8 cellular contexts compared by ENCODE assay signal in genomic region chrX:120452131-120452530, GRCh38. TPM values are rescaled to one million over a fixed set of nuclear protein-coding genes. Genes with fewer than 3 reads are reported as not detected.
DNase-seq lines count a peak whose midpoint lies in the region; ATAC-seq and TF ChIP-seq lines count a peak whose summit lies in the region.

No MANE protein-coding gene starts in this region.

- H3K27me3 Mint-ChIP-seq in activated T-helper 1 cell treated with anti-CD3 and anti-CD28 coated beads, Interleukin-12 subunit alpha, Interleukin-12 subunit beta, Interleukin-2, Interleukin-4 antibody, amounts not matched to agents 30 ng/mL and 10 ng/mL and 1 ng/mL, durations not matched to agents 14 hours and 24 hours and 36 hours (ENCODE audit: insufficient read depth), result no peaks in the 10 kb centered on the region

- no peak overlapping the region for H3K4me3 ChIP-seq in kidney epithelial cell (ENCODE audit: low read depth, low read length)

- peaks cover 20% of the 10 kb centered on the region for H3K36me3 Mint-ChIP-seq in activated T-helper 1 cell treated with anti-CD3 and anti-CD28 coated beads, Interleukin-12 subunit alpha, Interleukin-12 subunit beta, Interleukin-2, Interleukin-4 antibody, amounts not matched to agents 30 ng/mL and 10 ng/mL and 1 ng/mL, durations not matched to agents 14 hours and 24 hours and 36 hours (ENCODE audit: low read depth)

- TF ChIP-seq CTCF in kidney epithelial cell (IDR thresholded peaks at IDR 0.05; ENCODE audit: insufficient read depth, low read length, poor library complexity, severe bottlenecking), result peak; percentile 34

- no peak overlapping the region for H3K4me3 Mint-ChIP-seq in activated T-helper 1 cell treated with anti-CD3 and anti-CD28 coated beads, Interleukin-12 subunit alpha, Interleukin-12 subunit beta, Interleukin-2, Interleukin-4 antibody, amounts not matched to agents 30 ng/mL and 10 ng/mL and 1 ng/mL, durations not matched to agents 14 hours and 24 hours and 36 hours

- intact Hi-C loops in activated T-helper 1 cell treated with anti-CD3 and anti-CD28 coated beads, Interleukin-12 subunit alpha, Interleukin-12 subunit beta, Interleukin-2, Interleukin-4 antibody, amounts not matched to agents 30 ng/mL and 10 ng/mL and 1 ng/mL, durations not matched to agents 14 hours and 24 hours and 36 hours (cut with micrococcal nuclease), result loop anchor here (2.0 kb wide), 1 partner anchor 17 kb away; the partner anchor contains the start of gene LAMP2

- DNase-seq in G401 (ENCODE audit: low spot score) (peak; percentile 62), HuH-7 (ENCODE audit: low spot score) (peak; percentile 22), kidney epithelial cell (ENCODE audit: low read depth) (no peak), NCI-H510A treated with DMSO at 0.1 percent for 48 hours (lab: John Stamatoyannopoulos, UW) (no peak), T1000 (lab: John Stamatoyannopoulos, UW) (no peak)
- DNase-seq in activated T-helper 1 cell treated with anti-CD3 and anti-CD28 coated beads, Interleukin-12 subunit alpha, Interleukin-12 subunit beta, Interleukin-2, Interleukin-4 antibody, amounts not matched to agents 30 ng/mL and 10 ng/mL and 1 ng/mL, durations not matched to agents 14 hours and 24 hours and 36 hours (ENCODE audit: low spot score), result no peak
- no peak for DNase-seq in activated CD8-positive, alpha-beta memory T cell treated with anti-CD3 and anti-CD28 coated beads for 24 hours

- no peak for ATAC-seq in GM18861 (IDR thresholded peaks at IDR 0.05; ENCODE audit: unreplicated experiment)

- peaks cover 16% of the 10 kb centered on the region for H3K4me1 Mint-ChIP-seq in activated T-helper 1 cell treated with anti-CD3 and anti-CD28 coated beads, Interleukin-12 subunit alpha, Interleukin-12 subunit beta, Interleukin-2, Interleukin-4 antibody, amounts not matched to agents 30 ng/mL and 10 ng/mL and 1 ng/mL, durations not matched to agents 14 hours and 24 hours and 36 hours (ENCODE audit: low read depth)

- no peaks in the 10 kb centered on the region for H3K9me3 Mint-ChIP-seq in activated T-helper 1 cell treated with anti-CD3 and anti-CD28 coated beads, Interleukin-12 subunit alpha, Interleukin-12 subunit beta, Interleukin-2, Interleukin-4 antibody, amounts not matched to agents 30 ng/mL and 10 ng/mL and 1 ng/mL, durations not matched to agents 14 hours and 24 hours and 36 hours

- no peaks in the 10 kb centered on the region for H3K27me3 ChIP-seq in kidney epithelial cell (ENCODE audit: control insufficient read depth, insufficient read depth, low read length)

- no peaks in the 10 kb centered on the region for H3K36me3 ChIP-seq in kidney epithelial cell (ENCODE audit: control insufficient read depth, insufficient read depth, low read length)

- H3K27ac Mint-ChIP-seq in activated T-helper 1 cell treated with anti-CD3 and anti-CD28 coated beads, Interleukin-12 subunit alpha, Interleukin-12 subunit beta, Interleukin-2, Interleukin-4 antibody, amounts not matched to agents 30 ng/mL and 10 ng/mL and 1 ng/mL, durations not matched to agents 14 hours and 24 hours and 36 hours, result peak overlapping the region; percentile 21

- in situ Hi-C loops in G401 (cut with HindIII; ENCODE audit: low sequenced_read_pairs), result no loop called here

RNA-seq across cellular contexts. Expression of gene LAMP2, which starts 17.0 kb away (rescaled TPM):
- 50.5 and 62.6 TPM in 2 replicates for total RNA-seq in G401 (2014; rRNA removed; shearing (Covaris generic))
- 42.7 and 44.1 TPM in 2 replicates for total RNA-seq in activated T-helper 1 cell treated with anti-CD3 and anti-CD28 coated beads, Interleukin-12 subunit alpha, Interleukin-12 subunit beta, Interleukin-2, Interleukin-4 antibody, amounts not matched to agents 30 ng/mL and 10 ng/mL and 1 ng/mL, durations not matched to agents 14 hours and 24 hours and 36 hours
- 115 and 121 TPM in 2 replicates for total RNA-seq in kidney epithelial cell

Comparison
In these comparisons a context has a peak if more than half of its experiments do, and no peak if none do; other contexts are left out.
1. DNase-seq: peak in G401 (single experiment) and HuH-7 (single experiment); none in activated T-helper 1 cell treated with anti-CD3 and anti-CD28 coated beads, Interleukin-12 subunit alpha, Interleukin-12 subunit beta, Interleukin-2, Interleukin-4 antibody, amounts not matched to agents 30 ng/mL and 10 ng/mL and 1 ng/mL, durations not matched to agents 14 hours and 24 hours and 36 hours (single experiment), kidney epithelial cell (single experiment), NCI-H510A treated with DMSO at 0.1 percent for 48 hours (single experiment), activated CD8-positive, alpha-beta memory T cell treated with anti-CD3 and anti-CD28 coated beads for 24 hours (single experiment) and T1000 (single experiment).